ENCODE assay signal across 16 cellular contexts in the genomic region with DNA sequence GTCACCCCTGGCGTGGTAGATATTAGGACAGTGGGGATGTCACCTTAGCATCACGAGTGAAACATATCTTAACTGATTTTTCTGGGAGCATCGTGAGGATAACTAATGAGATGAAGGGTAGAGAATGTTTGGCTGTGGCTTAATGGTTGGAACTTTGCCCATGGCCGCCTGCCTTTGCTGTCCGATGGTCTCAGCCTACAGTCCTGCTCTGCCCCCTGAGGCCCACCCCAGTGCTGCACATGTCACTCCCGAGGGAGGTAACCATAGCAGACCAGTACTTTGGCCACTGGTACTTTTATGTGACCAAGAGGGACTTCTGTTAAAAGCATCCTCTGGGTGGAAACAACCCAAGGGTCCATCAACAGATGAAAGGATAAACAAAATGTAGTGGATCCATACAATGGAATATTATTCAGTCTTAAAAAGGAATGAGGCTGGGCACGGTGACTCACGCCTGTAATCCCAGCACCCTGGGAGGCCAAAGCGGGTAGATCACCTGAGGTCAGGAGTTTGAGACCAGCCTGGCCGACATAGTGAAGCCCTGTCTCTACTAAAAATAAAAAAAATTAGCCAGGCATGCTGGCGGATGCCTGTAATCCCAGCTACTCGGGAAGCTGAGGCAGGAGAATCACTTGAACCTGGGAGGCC. TPM values are rescaled to one million over a fixed set of nuclear protein-coding genes. Genes with fewer than 3 reads are reported as not detected.
DNase-seq lines count a peak whose midpoint lies in the region; ATAC-seq, FAIRE-seq and TF ChIP-seq lines count a peak whose summit lies in the region.
"Had no signal": no experiment of that assay in that cellular context is flagged by ENCODE, and none has a peak within 500 bp of the region (broad histone marks: within the 10 kb centered on the region; RNA-seq: fewer than 3 reads in every experiment).

No MANE protein-coding gene starts in this region.

- H3K27ac ChIP-seq in H9 (ENCODE audit: insufficient read length, low read depth, low read length) (no peak overlapping the region), gastrocnemius medialis (peak overlapping the region; percentile 89 to 93 (median 92)), spleen (peak overlapping the region in 3 of 8 donors; percentile 24 to 72 (median 65))
- H3K27ac ChIP-seq: SJSA1 had no signal

- no peak overlapping the region for H2BK15ac ChIP-seq in H9 (ENCODE audit: low read depth, low read length)

- no peak overlapping the region for H3K14ac ChIP-seq in H9 (ENCODE audit: insufficient read depth, low read length)

- CTCF ChIA-PET in activated CD4-positive, alpha-beta memory T cell treated with anti-CD3 and anti-CD28 coated beads, Interleukin-2, amount 10 ng/mL, durations not matched to agents 7 days and 5 days (lab: Charles Lee): interaction anchor here (0.7 to 1.4 kb wide), 3 partner anchors 9 to 390 kb away, joined by 4 to 6 read pairs (median 4); no protein-coding TSS in a partner anchor
- CTCF ChIA-PET in activated CD4-positive, alpha-beta memory T cell treated with anti-CD3 and anti-CD28 coated beads for 36 hours (lab: Charles Lee): no interaction called here

- H4K91ac ChIP-seq in H9 (ENCODE audit: insufficient read length, low read depth, low read length): no peak overlapping the region

- H2BK120ac ChIP-seq in H9 (ENCODE audit: low read depth, low read length, poor library complexity, severe bottlenecking): no peak overlapping the region

- POLR2A ChIA-PET in activated CD4-positive, alpha-beta memory T cell treated with anti-CD3 and anti-CD28 coated beads, Interleukin-2, amount 10 ng/mL, durations not matched to agents 7 days and 5 days (lab: Charles Lee): interaction anchor here (1.4 kb wide), 1 partner anchor 25 kb away, joined by 4 read pairs; no protein-coding TSS in a partner anchor
- POLR2A ChIA-PET in activated CD4-positive, alpha-beta memory T cell treated with anti-CD3 and anti-CD28 coated beads for 36 hours (lab: Charles Lee): interaction anchor here (0.6 kb wide), 1 partner anchor 47 kb away, joined by 3 read pairs; no protein-coding TSS in a partner anchor

- intact Hi-C loops in activated CD4-positive, alpha-beta memory T cell treated with anti-CD3 and anti-CD28 coated beads for 36 hours (cut with micrococcal nuclease): no loop called here
- intact Hi-C loops in gastrocnemius medialis (cut with DNase I; ENCODE audit: low total_unique reads) (no loop called here), spleen (cut with DNase I; ENCODE audit: low total_unique reads) (no loop called here)

- no peaks in the 10 kb centered on the region for H3K27me3 Mint-ChIP-seq in activated CD4-positive, alpha-beta memory T cell treated with anti-CD3 and anti-CD28 coated beads, Interleukin-2, amount 10 ng/mL, durations not matched to agents 7 days and 5 days
- H3K27me3 Mint-ChIP-seq in activated CD4-positive, alpha-beta memory T cell treated with anti-CD3 and anti-CD28 coated beads for 36 hours: no peaks in the 10 kb centered on the region
- H3K27me3 Mint-ChIP-seq in H9 (ENCODE audit: low read depth) (no peaks in the 10 kb centered on the region), brain (no peaks in the 10 kb centered on the region)
- H3K27me3 Mint-ChIP-seq: activated CD8-positive, alpha-beta memory T cell treated with anti-CD3 and anti-CD28 coated beads, Interleukin-2, amount 10 ng/mL, durations not matched to agents 7 days and 5 days had no signal

- peaks cover 8% of the 10 kb centered on the region; the same call in 1 of the 2 replicates for H3K4me1 ChIP-seq in H9 (ENCODE audit: insufficient read depth, low read length)
- H3K4me1 ChIP-seq in gastrocnemius medialis: peaks cover 45 to 47% of the 10 kb centered on the region in 2 donors
- peaks cover 0 to 53% (median 20%) of the 10 kb centered on the region in 6 donors for H3K4me1 ChIP-seq in spleen

- H3K4ac ChIP-seq in H9 (ENCODE audit: low read depth, low read length): no peak overlapping the region

- TF ChIP-seq CTCF in H9 (conservative IDR thresholded peaks at IDR 0.05) (peak; percentile 42; the same call in 2 of the 3 replicates), brain (conservative IDR thresholded peaks at IDR 0.05) (no peak), gastrocnemius medialis (IDR thresholded peaks at IDR 0.05 in 4 of 5, conservative IDR thresholded peaks at IDR 0.05 in 1 of 5) (no peak), spleen (IDR thresholded peaks at IDR 0.05 in 8 of 11, conservative IDR thresholded peaks at IDR 0.05 in 3 of 11) (no peak)

- no peak overlapping the region for H2BK12ac ChIP-seq in H9 (ENCODE audit: insufficient read length, low read depth, low read length)

- H3K23me2 ChIP-seq in H9 (ENCODE audit: insufficient read length, low read depth, low read length, poor library complexity, severe bottlenecking): no peaks in the 10 kb centered on the region

- H3K56ac ChIP-seq in H9 (ENCODE audit: insufficient read length, low read depth, low read length): no peak overlapping the region

- ATAC-seq in gastrocnemius medialis: no peak
- ATAC-seq: heart left ventricle had no signal

- peaks cover 41% of the 10 kb centered on the region for H3K36me3 Mint-ChIP-seq in activated CD4-positive, alpha-beta memory T cell treated with anti-CD3 and anti-CD28 coated beads, Interleukin-2, amount 10 ng/mL, durations not matched to agents 7 days and 5 days (ENCODE audit: low read depth)
- H3K36me3 Mint-ChIP-seq in activated CD4-positive, alpha-beta memory T cell treated with anti-CD3 and anti-CD28 coated beads for 36 hours: peaks cover 17% of the 10 kb centered on the region
- H3K36me3 Mint-ChIP-seq in H9 (ENCODE audit: insufficient read depth in 1 of 3, low read depth in 3 of 3) (peaks cover 10 to 31% (median 14%) of the 10 kb centered on the region in 3 experiments; a peak in 6 of 7 replicates), brain (peaks cover 67% of the 10 kb centered on the region)

- H3K4me1 Mint-ChIP-seq in activated CD4-positive, alpha-beta memory T cell treated with anti-CD3 and anti-CD28 coated beads, Interleukin-2, amount 10 ng/mL, durations not matched to agents 7 days and 5 days: peaks cover 60% of the 10 kb centered on the region
- peaks cover 51% of the 10 kb centered on the region for H3K4me1 Mint-ChIP-seq in activated CD4-positive, alpha-beta memory T cell treated with anti-CD3 and anti-CD28 coated beads for 36 hours (ENCODE audit: low read depth)
- H3K4me1 Mint-ChIP-seq in H9: peaks cover 19 to 20% of the 10 kb centered on the region in 2 experiments
- peaks cover 42% of the 10 kb centered on the region for H3K4me1 Mint-ChIP-seq in brain

- no peak overlapping the region for H4K8ac ChIP-seq in H9 (replicated peaks; ENCODE audit: insufficient read length, low read depth, low read length)

- no peak overlapping the region for H3K4me2 ChIP-seq in H9 (ENCODE audit: insufficient read depth, insufficient read length, low read length)

- H3K27me3 ChIP-seq in H9 (ENCODE audit: insufficient read depth, low read length) (no peaks in the 10 kb centered on the region), gastrocnemius medialis (no peaks in the 10 kb centered on the region), spleen (replicated peaks in 1 of 7) (no peaks in the 10 kb centered on the region)
- H3K27me3 ChIP-seq: heart left ventricle, SJSA1 had no signal

- H3K79me2 ChIP-seq in H9 (ENCODE audit: insufficient read depth, low read length): peaks cover 8% of the 10 kb centered on the region; the same call in 1 of the 2 replicates

- no peaks in the 10 kb centered on the region for H3K9me3 Mint-ChIP-seq in activated CD4-positive, alpha-beta memory T cell treated with anti-CD3 and anti-CD28 coated beads, Interleukin-2, amount 10 ng/mL, durations not matched to agents 7 days and 5 days
- no peaks in the 10 kb centered on the region for H3K9me3 Mint-ChIP-seq in activated CD4-positive, alpha-beta memory T cell treated with anti-CD3 and anti-CD28 coated beads for 36 hours
- no peaks in the 10 kb centered on the region for H3K9me3 Mint-ChIP-seq in H9
- H3K9me3 Mint-ChIP-seq in brain: no peaks in the 10 kb centered on the region

- H3K9ac ChIP-seq in H9 (ENCODE audit: extremely low read depth, insufficient read length, low read length): no peak overlapping the region

- H2BK20ac ChIP-seq in H9 (ENCODE audit: low read depth, low read length, poor library complexity, severe bottlenecking): no peak overlapping the region

- in situ Hi-C loops in gastrocnemius medialis (cut with MboI; ENCODE audit: low sequenced_read_pairs in 4 of 4): no loop called here

- H3K27ac Mint-ChIP-seq in activated CD4-positive, alpha-beta memory T cell treated with anti-CD3 and anti-CD28 coated beads, Interleukin-2, amount 10 ng/mL, durations not matched to agents 7 days and 5 days: peak overlapping the region; percentile 80
- no peak overlapping the region for H3K27ac Mint-ChIP-seq in activated CD4-positive, alpha-beta memory T cell treated with anti-CD3 and anti-CD28 coated beads for 36 hours
- H3K27ac Mint-ChIP-seq in H9 (peak overlapping the region in 1 of 3 experiments; percentile 70; a peak in 2 of 7 replicates), brain (peak overlapping the region in 3 of 5 experiments; percentile 24 to 59 (median 32))

- WGBS in H9 (ENCODE audit: extremely low coverage, insufficient read length, low lambda C conversion rate): no CpG with 5 or more reads among the region's 12 CpGs
- WGBS in spleen, 5 donors: 90 to 96% (median 94%) methylated on average over 12 of the region's 12 CpGs

- H2BK5ac ChIP-seq in H9 (ENCODE audit: insufficient read length, low read length): no peak overlapping the region

- no peak for FAIRE-seq in frontal cortex (lab: Jason Lieb, UNC)

- no peaks in the 10 kb centered on the region for H4K20me1 ChIP-seq in H9 (ENCODE audit: control insufficient read depth, insufficient read depth, insufficient read length)

- no peak overlapping the region for H2AFZ ChIP-seq in H9 (ENCODE audit: low read length)

- H3K9me3 ChIP-seq in H9 (ENCODE audit: control insufficient read depth, low read depth, low read length) (no peaks in the 10 kb centered on the region), gastrocnemius medialis (no peaks in the 10 kb centered on the region), spleen (no peaks in the 10 kb centered on the region)
- H3K9me3 ChIP-seq: heart left ventricle, SJSA1 had no signal

- H3K79me1 ChIP-seq in H9 (ENCODE audit: insufficient read depth, low read depth, low read length, poor library complexity, severe bottlenecking): peaks cover 9% of the 10 kb centered on the region

- no peak overlapping the region for H4K5ac ChIP-seq in H9 (ENCODE audit: insufficient read length, low read depth, low read length)

- TF ChIP-seq POLR2A in gastrocnemius medialis (IDR thresholded peaks at IDR 0.05): no peak
- TF ChIP-seq POLR2A in spleen (IDR thresholded peaks at IDR 0.05): no peak

- H3K36me3 ChIP-seq in gastrocnemius medialis: no peaks in the 10 kb centered on the region
- peaks cover 0 to 49% (median 24%) of the 10 kb centered on the region in 6 donors for H3K36me3 ChIP-seq in spleen

- H3K4me3 ChIP-seq in gastrocnemius medialis (no peak overlapping the region), spleen (no peak overlapping the region)
- H3K4me3 ChIP-seq: heart left ventricle, SJSA1 had no signal

- H3K4me3 Mint-ChIP-seq in activated CD4-positive, alpha-beta memory T cell treated with anti-CD3 and anti-CD28 coated beads, Interleukin-2, amount 10 ng/mL, durations not matched to agents 7 days and 5 days: no peak overlapping the region
- no peak overlapping the region for H3K4me3 Mint-ChIP-seq in activated CD4-positive, alpha-beta memory T cell treated with anti-CD3 and anti-CD28 coated beads for 36 hours
- no peak overlapping the region; a peak in 1 of 5 replicates for H3K4me3 Mint-ChIP-seq in H9
- no peak overlapping the region for H3K4me3 Mint-ChIP-seq in brain
- H3K4me3 Mint-ChIP-seq: activated CD8-positive, alpha-beta memory T cell treated with anti-CD3 and anti-CD28 coated beads, Interleukin-2, amount 10 ng/mL, durations not matched to agents 7 days and 5 days had no signal

- H2AK5ac ChIP-seq in H9 (ENCODE audit: insufficient read length, low read length): no peak overlapping the region

- DNase-seq in activated CD4-positive, alpha-beta memory T cell treated with anti-CD3 and anti-CD28 coated beads, Interleukin-2, amount 10 ng/mL, durations not matched to agents 7 days and 5 days: no peak
- no peak for DNase-seq in activated CD4-positive, alpha-beta memory T cell treated with anti-CD3 and anti-CD28 coated beads for 36 hours
- no peak for DNase-seq in H9
- no peak for DNase-seq in gastrocnemius medialis
- DNase-seq in frontal cortex (ENCODE audit: low spot score in 2 of 2): no peak
- no peak for DNase-seq in spleen
- no peak for DNase-seq in GM19238 (ENCODE audit: insufficient read length, low spot score)
- DNase-seq: ACHN; activated CD8-positive, alpha-beta memory T cell treated with anti-CD3 and anti-CD28 coated beads, Interleukin-2, amount 10 ng/mL, durations not matched to agents 7 days and 5 days; Calu3; NCI-H446; stimulated activated CD4-positive, alpha-beta T cell treated with anti-CD3 and anti-CD28 coated beads, Interleukin-15, amount 100 ng/mL, for 24 hours had no signal

- no peak overlapping the region for H3K18ac ChIP-seq in H9 (ENCODE audit: insufficient read length, low read depth, low read length)

- H3K23ac ChIP-seq in H9 (ENCODE audit: insufficient read length, low read depth, low read length): no peak overlapping the region

- no peak overlapping the region for H3T11ph ChIP-seq in H9 (ENCODE audit: low read length)

RNA-seq across cellular contexts. Expression of gene TACR2, which starts 58.4 kb away (rescaled TPM):
- not detected for total RNA-seq in activated CD4-positive, alpha-beta memory T cell treated with anti-CD3 and anti-CD28 coated beads, Interleukin-2, amount 10 ng/mL, durations not matched to agents 7 days and 5 days
- total RNA-seq in activated CD4-positive, alpha-beta memory T cell treated with anti-CD3 and anti-CD28 coated beads for 36 hours: not detected
- total RNA-seq in H9 (2021) (not detected in 2 replicates), gastrocnemius medialis (under 1 TPM in 2 of 4 donors, not detected in 2; 0.36 to 0.49 TPM), frontal cortex (0.82 TPM), spleen (under 1 TPM in 3 of 7 donors, not detected in 4; 0.25 to 0.52 (median 0.34) TPM)
- polyA plus RNA-seq in brain (ENCODE audit: insufficient read depth, low read depth, low replicate concordance) (1.0 TPM), spleen (under 1 TPM; 0.15 to 0.36 (median 0.26) TPM)
- total RNA-seq: activated CD8-positive, alpha-beta memory T cell treated with anti-CD3 and anti-CD28 coated beads, Interleukin-2, amount 10 ng/mL, durations not matched to agents 7 days and 5 days; kidney epithelial cell; SJSA1 had no signal
